1 cellular context compared by ENCODE assay signal in the genomic region with DNA sequence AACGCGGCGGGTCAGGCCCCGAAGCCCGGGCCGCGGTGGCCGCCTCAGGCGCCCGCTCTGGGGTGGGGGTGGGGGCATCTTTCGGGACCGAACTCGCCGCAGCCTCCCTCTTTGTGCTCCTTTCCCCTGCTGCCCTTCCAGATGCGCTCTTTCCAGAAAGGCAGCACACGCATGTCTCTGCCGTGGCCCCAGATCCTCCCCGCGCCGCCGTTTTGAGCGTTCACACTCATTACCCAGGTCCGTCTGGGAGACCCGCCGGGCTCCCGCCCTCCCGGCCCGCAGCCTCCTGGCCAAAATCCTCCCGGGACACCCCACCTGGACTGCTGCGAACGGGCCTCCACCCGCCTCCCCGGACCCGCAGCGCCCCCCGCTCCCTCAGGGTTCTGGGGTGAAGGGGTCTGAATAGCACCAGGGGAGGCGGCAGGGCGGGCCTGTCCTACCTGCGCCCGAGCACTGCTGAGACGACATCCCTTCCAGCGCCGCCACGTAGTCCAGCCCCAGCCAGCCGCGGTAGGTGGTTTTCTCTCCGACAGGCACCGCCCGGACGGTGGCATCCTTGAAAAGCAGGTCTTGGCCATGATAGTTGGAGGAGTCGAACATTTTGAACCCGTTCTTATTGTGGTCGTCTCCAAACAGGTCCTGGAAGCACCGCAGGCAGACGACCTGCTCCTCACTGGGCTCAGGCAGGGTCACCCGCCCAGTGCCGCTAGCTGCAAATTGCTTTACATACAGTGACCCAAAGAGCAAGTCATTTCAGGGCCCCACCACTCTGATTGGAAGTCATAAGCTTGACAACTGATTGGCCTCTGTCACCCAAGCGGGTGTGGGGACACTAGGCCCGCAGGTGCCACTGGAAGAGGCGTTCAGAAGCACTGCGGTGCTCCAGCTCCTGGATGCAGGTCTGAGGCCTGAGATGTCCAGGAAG.
TF ChIP-seq lines count a peak whose summit lies in the region.

No MANE protein-coding gene starts in this region.

TF ChIP-seq in A549, 52 proteins besides CTCF, POLR2A, EP300 and RAD21 (continued from another document):
- TF ChIP-seq, protein P1, sequence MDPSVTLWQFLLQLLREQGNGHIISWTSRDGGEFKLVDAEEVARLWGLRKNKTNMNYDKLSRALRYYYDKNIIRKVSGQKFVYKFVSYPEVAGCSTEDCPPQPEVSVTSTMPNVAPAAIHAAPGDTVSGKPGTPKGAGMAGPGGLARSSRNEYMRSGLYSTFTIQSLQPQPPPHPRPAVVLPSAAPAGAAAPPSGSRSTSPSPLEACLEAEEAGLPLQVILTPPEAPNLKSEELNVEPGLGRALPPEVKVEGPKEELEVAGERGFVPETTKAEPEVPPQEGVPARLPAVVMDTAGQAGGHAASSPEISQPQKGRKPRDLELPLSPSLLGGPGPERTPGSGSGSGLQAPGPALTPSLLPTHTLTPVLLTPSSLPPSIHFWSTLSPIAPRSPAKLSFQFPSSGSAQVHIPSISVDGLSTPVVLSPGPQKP (IDR thresholded peaks at IDR 0.05; ENCODE audit: low read depth, low read length): no peak
- TF ChIP-seq KDM5A (IDR thresholded peaks at IDR 0.05): no peak
- no peak for TF ChIP-seq JUN (IDR thresholded peaks at IDR 0.05)
- no peak for TF ChIP-seq MAZ (IDR thresholded peaks at IDR 0.05; ENCODE audit: borderline replicate concordance, low read depth, low read length)
- no peak for TF ChIP-seq RFX5 (IDR thresholded peaks at IDR 0.05)
- TF ChIP-seq TP53 (CRISPR knock-in tag; IDR thresholded peaks at IDR 0.05): no peak
- no peak for TF ChIP-seq CHD2 (IDR thresholded peaks at IDR 0.05; ENCODE audit: low read length, partially characterized antibody)
- TF ChIP-seq NR3C1 (IDR thresholded peaks at IDR 0.05): no peak
- TF ChIP-seq ZSCAN20 (CRISPR knock-in tag; IDR thresholded peaks at IDR 0.05): no peak
